Comparison of ENCODE assay signal across 19 cellular contexts in genomic region chr9:128242124-128242523, GRCh38. TPM values are rescaled to one million over a fixed set of nuclear protein-coding genes. Genes with fewer than 3 reads are reported as not detected.
DNase-seq lines count a peak whose midpoint lies in the region; ATAC-seq, FAIRE-seq and TF ChIP-seq lines count a peak whose summit lies in the region.
"Had no signal": no experiment of that assay in that cellular context is flagged by ENCODE, and none has a peak within 500 bp of the region (broad histone marks: within the 10 kb centered on the region; RNA-seq: fewer than 3 reads in every experiment).

No MANE protein-coding gene starts in this region.

- H4K91ac ChIP-seq in mesenchymal stem cell (ENCODE audit: low read length): no peak overlapping the region

- H3K9ac ChIP-seq in HepG2 (ENCODE audit: insufficient read depth, low read depth, low read length): no peak overlapping the region
- H3K9ac ChIP-seq in mesenchymal stem cell (ENCODE audit: low read length): peak overlapping the region; percentile 19
- H3K9ac ChIP-seq in skeletal muscle tissue (ENCODE audit: low read depth in 1 of 3, low read length in 3 of 3): no peak overlapping the region

- no peak overlapping the region for H2BK15ac ChIP-seq in mesenchymal stem cell (ENCODE audit: low read depth, poor library complexity, severe bottlenecking)

- H3K36me3 ChIP-seq in HepG2 (replicated peaks in 1 of 2; ENCODE audit: control insufficient read depth in 1 of 2, insufficient read depth in 2 of 2, low read length in 2 of 2) (no peaks in the 10 kb centered on the region), right lobe of liver (no peaks in the 10 kb centered on the region), mesenchymal stem cell (ENCODE audit: control insufficient read depth in 1 of 2, insufficient read depth in 2 of 2, low read depth in 1 of 2, low read length in 2 of 2) (peaks cover 23 to 51% of the 10 kb centered on the region in 2 experiments), skeletal muscle tissue (ENCODE audit: control insufficient read depth in 3 of 3, insufficient read depth in 3 of 3, low read length in 3 of 3) (no peaks in the 10 kb centered on the region)
- H3K36me3 ChIP-seq: MG63 had no signal

- in situ Hi-C loops in HepG2 (cut with HindIII; ENCODE audit: extremely low pct_ligation_motif_present, low pct_unique_long_range_greater_than_20kb): no loop called here

- no peak for TF ChIP-seq RAD21 in HepG2 (CRISPR knock-in tag; IDR thresholded peaks at IDR 0.05)

- H4K20me1 ChIP-seq in HepG2 (ENCODE audit: insufficient read depth, low read length): no peaks in the 10 kb centered on the region

- intact Hi-C loops in HepG2 (cut with micrococcal nuclease; ENCODE audit: unreplicated experiment): no loop called here
- intact Hi-C loops in right lobe of liver (cut with DNase I): no loop called here

- H3K4me2 ChIP-seq in HepG2 (ENCODE audit: low read depth, low read length) (no peak overlapping the region), mesenchymal stem cell (ENCODE audit: low read length, poor library complexity, severe bottlenecking) (no peak overlapping the region)
- H3K4me2 ChIP-seq: GM23338, PC-9 had no signal

- POLR2A ChIA-PET in HepG2 (lab: Yijun Ruan, JAX): interaction anchor here (1.6 kb wide), 1 partner anchor 33 kb away, joined by 4 read pairs; the partner anchor contains the start of genes GOLGA2 and SWI5

- TF ChIP-seq CTCF in HepG2 (CRISPR knock-in tag; IDR thresholded peaks at IDR 0.05) (no peak), right lobe of liver (IDR thresholded peaks at IDR 0.05) (no peak), foreskin fibroblast (IDR thresholded peaks at IDR 0.05; ENCODE audit: low read depth, low read length) (no peak)

- H2AFZ ChIP-seq in HepG2 (ENCODE audit: low read length) (no peak overlapping the region), mesenchymal stem cell (ENCODE audit: low read depth, low read length) (no peak overlapping the region)
- H2AFZ ChIP-seq: GM23338, PC-9 had no signal

- no peak overlapping the region for H4K8ac ChIP-seq in mesenchymal stem cell (ENCODE audit: low read length)

- no peak for FAIRE-seq in HepG2 (lab: Jason Lieb, UNC)
- FAIRE-seq: GM12878 had no signal

- H3K18ac ChIP-seq in mesenchymal stem cell (ENCODE audit: low read depth in 1 of 2, low read length in 2 of 2): no peak overlapping the region

- H3K9me3 ChIP-seq in HepG2 (ENCODE audit: low read length): no peaks in the 10 kb centered on the region
- H3K9me3 ChIP-seq in right lobe of liver: no peaks in the 10 kb centered on the region
- no peaks in the 10 kb centered on the region for H3K9me3 ChIP-seq in mesenchymal stem cell (ENCODE audit: control insufficient read depth, low read length)
- H3K9me3 ChIP-seq in skeletal muscle tissue (ENCODE audit: control insufficient read depth in 3 of 3, low read length in 3 of 3): no peaks in the 10 kb centered on the region
- H3K9me3 ChIP-seq: MG63 had no signal

- no peaks in the 10 kb centered on the region for H3K79me2 ChIP-seq in HepG2 (ENCODE audit: insufficient read depth, low read length)

- H3K27ac ChIP-seq in HepG2 (ENCODE audit: extremely low read length, insufficient read depth, low read length) (no peak overlapping the region), right lobe of liver (no peak overlapping the region), mesenchymal stem cell (ENCODE audit: low read length, poor library complexity, severe bottlenecking) (no peak overlapping the region), skeletal muscle tissue (ENCODE audit: low read depth, low read length) (peak overlapping the region; percentile 72)
- H3K27ac ChIP-seq: C4-2B, PC-9 had no signal

- CTCF ChIA-PET in HepG2 (lab: Yijun Ruan, JAX; ENCODE audit: low intra/inter-chr PET ratio, low total read pairs): no interaction called here

- no TSS peak for BruUV-seq in HepG2 (replicated peaks; lab: Mats Ljungman, UMichigan)

- H3K27me3 ChIP-seq in HepG2 (ENCODE audit: control insufficient read depth in 1 of 2, insufficient read depth in 2 of 2, low read length in 2 of 2) (peaks cover 0 to 11% of the 10 kb centered on the region in 2 experiments; a peak in 1 of 5 replicates), right lobe of liver (no peaks in the 10 kb centered on the region), mesenchymal stem cell (ENCODE audit: control insufficient read depth in 1 of 2, insufficient read depth in 1 of 2, low read length in 2 of 2) (no peaks in the 10 kb centered on the region), skeletal muscle tissue (ENCODE audit: control insufficient read depth in 3 of 3, insufficient read depth in 3 of 3, low read length in 3 of 3) (peaks cover 4 to 18% (median 6%) of the 10 kb centered on the region in 3 donors)
- H3K27me3 ChIP-seq: MG63 had no signal

- no peak for DNase-seq in HepG2 (ENCODE audit: low spot score)
- no peak for DNase-seq in right lobe of liver
- no peak for DNase-seq in mesenchymal stem cell
- no peak for DNase-seq in midbrain (lab: John Stamatoyannopoulos, UW)
- no peak for DNase-seq in foreskin fibroblast
- no peak for DNase-seq in HCEC 1CT
- DNase-seq: DMS 273 treated with DMSO at 0.1 percent for 48 hours, GDM1, MG63, NCI-H1092, NCI-H146, NCI-H2081 treated with DMSO at 0.1 percent for 48 hours, NCI-H524, PC-9 had no signal

- ATAC-seq in HepG2 (no peak), right lobe of liver (no peak), GM21619 (IDR thresholded peaks at IDR 0.05; ENCODE audit: unreplicated experiment) (no peak)
- ATAC-seq: GM12878, GM23338 had no signal

- H2BK12ac ChIP-seq in mesenchymal stem cell (ENCODE audit: low read length in 2 of 2): no peak overlapping the region

- no peak overlapping the region for H3K14ac ChIP-seq in mesenchymal stem cell (ENCODE audit: low read length in 2 of 2)

- H2AK5ac ChIP-seq in mesenchymal stem cell (ENCODE audit: low read length, severe bottlenecking): no peak overlapping the region

- H3K4me1 ChIP-seq in HepG2 (ENCODE audit: insufficient read depth, low read length) (peaks cover 37% of the 10 kb centered on the region), right lobe of liver (no peaks in the 10 kb centered on the region), mesenchymal stem cell (ENCODE audit: control insufficient read depth, insufficient read depth, low read depth, low read length) (peaks cover 35% of the 10 kb centered on the region), skeletal muscle tissue (ENCODE audit: control insufficient read depth in 3 of 3, insufficient read depth in 3 of 3, low read length in 3 of 3) (peaks cover 9 to 10% (median 9%) of the 10 kb centered on the region in 3 donors)

- H3K79me1 ChIP-seq in mesenchymal stem cell (replicated peaks; ENCODE audit: low read length, poor library complexity, severe bottlenecking): peaks cover 1% of the 10 kb centered on the region

- 25% methylated on average over 4 of the region's 4 CpGs for WGBS in HepG2 (ENCODE audit: low lambda C conversion rate)
- WGBS in right lobe of liver (ENCODE audit: insufficient coverage, low coverage, low lambda C conversion rate, missing lambda C conversion rate): 88% methylated on average over 2 of the region's 4 CpGs
- 94% methylated on average over 3 of the region's 4 CpGs for WGBS in mesenchymal stem cell

- H2BK120ac ChIP-seq in mesenchymal stem cell (ENCODE audit: low read depth, low read length): no peak overlapping the region

- no peak overlapping the region for H3K4ac ChIP-seq in mesenchymal stem cell (ENCODE audit: low read depth in 1 of 2, low read length in 2 of 2)

- H2BK5ac ChIP-seq in mesenchymal stem cell (ENCODE audit: low read depth, low read length, poor library complexity, severe bottlenecking): no peak overlapping the region

- no peak for TF ChIP-seq POLR2A in HepG2 (IDR thresholded peaks at IDR 0.05; ENCODE audit: insufficient read depth in 1 of 2, low read depth in 2 of 2, low read length in 2 of 2)
- TF ChIP-seq POLR2A in right lobe of liver (IDR thresholded peaks at IDR 0.05): no peak

- TF ChIP-seq EP300 in HepG2 (IDR thresholded peaks at IDR 0.05; ENCODE audit: low read depth in 2 of 2, low read length in 2 of 2) (no peak), HepG2 (CRISPR knock-in tag; IDR thresholded peaks at IDR 0.05; ENCODE audit: borderline replicate concordance) (no peak)

- no peak overlapping the region for H3K4me3 ChIP-seq in HepG2 (replicated peaks in 1 of 3; ENCODE audit: insufficient read depth in 1 of 3, low read depth in 2 of 3, low read length in 3 of 3)
- H3K4me3 ChIP-seq in right lobe of liver: no peak overlapping the region
- H3K4me3 ChIP-seq in mesenchymal stem cell (ENCODE audit: insufficient read depth in 1 of 2, low read depth in 1 of 2, low read length in 2 of 2): no peak overlapping the region
- no peak overlapping the region for H3K4me3 ChIP-seq in skeletal muscle tissue (ENCODE audit: low read length in 3 of 3)
- no peak overlapping the region for H3K4me3 ChIP-seq in foreskin fibroblast (ENCODE audit: low read depth in 1 of 2, low read length in 2 of 2)
- H3K4me3 ChIP-seq: GM12878, GM23338, MG63, PC-9 had no signal

- no peak overlapping the region for H3K23ac ChIP-seq in mesenchymal stem cell (ENCODE audit: low read length in 2 of 2)

RNA-seq across cellular contexts. Expression of gene GOLGA2, which starts 33.7 kb away (rescaled TPM):
- 35.4 and 45.8 TPM in 2 replicates for total RNA-seq in HepG2 (2016; rRNA removed; fragmentation: Illumina TruSeq; extraction: Trizol)
- 6.4 and 8.4 TPM in 2 replicates for total RNA-seq in HepG2 (2016; cell fraction: cytosol; rRNA removed; fragmentation: Illumina TruSeq; extraction: Trizol; ENCODE audit: low read depth)
- total RNA-seq in HepG2 (2016; cell fraction: insoluble cytoplasmic fraction; rRNA removed; fragmentation: Illumina TruSeq; extraction: Trizol): 31.1 and 49.9 TPM in 2 replicates
- 10.9 and 13.1 TPM in 2 replicates for total RNA-seq in HepG2 (2016; cell fraction: membrane; rRNA removed; fragmentation: Illumina TruSeq; extraction: Trizol)
- total RNA-seq in HepG2 (2016; cell fraction: nucleus; rRNA removed; fragmentation: Illumina TruSeq; extraction: Trizol): 42.8 and 46.0 TPM in 2 replicates
- polyA plus RNA-seq in HepG2 (2011; rRNA removed): 43.0 and 45.3 TPM in 2 replicates
- 21.2 and 23.8 TPM in 2 replicates for polyA plus RNA-seq in HepG2 (2011; cell fraction: cytosol; rRNA removed)
- polyA plus RNA-seq in HepG2 (2011; cell fraction: nucleus; rRNA removed): 61.8 and 75.6 TPM in 2 replicates
- polyA plus RNA-seq in HepG2 (2012): 38.1 and 47.2 TPM in 2 replicates
- polyA plus RNA-seq in HepG2 (2016; cell fraction: cytosol; fragmentation: Illumina TruSeq; extraction: Trizol; ENCODE audit: low read depth): 2.0 and 2.7 TPM in 2 replicates
- 30.5 and 39.7 TPM in 2 replicates for polyA plus RNA-seq in HepG2 (2016; cell fraction: insoluble cytoplasmic fraction; fragmentation: Illumina TruSeq; extraction: Trizol; ENCODE audit: low read depth)
- polyA plus RNA-seq in HepG2 (2016; cell fraction: membrane; fragmentation: Illumina TruSeq; extraction: Trizol; ENCODE audit: low read depth): 4.6 and 5.4 TPM in 2 replicates
- 113 and 115 TPM in 2 replicates for polyA plus RNA-seq in HepG2 (2016; cell fraction: nucleus; fragmentation: Illumina TruSeq; extraction: Trizol; ENCODE audit: insufficient read depth, low read depth)
- polyA minus RNA-seq in HepG2 (2011; rRNA and poly(A)+ RNA removed; ENCODE audit: low replicate concordance): 35.4 and 37.7 TPM in 2 replicates
- polyA minus RNA-seq in HepG2 (2011; cell fraction: cytosol; rRNA and poly(A)+ RNA removed): 20.2 and 23.6 TPM in 2 replicates
- polyA minus RNA-seq in HepG2 (2011; cell fraction: nucleus; rRNA and poly(A)+ RNA removed): 62.4 and 64.2 TPM in 2 replicates
- 10 to 100 TPM; 25.0 to 53.0 (median 35.5) TPM for total RNA-seq in right lobe of liver
- polyA plus RNA-seq in mesenchymal stem cell (2013, experiment 1 of 2): 109 TPM
- 102 TPM for polyA plus RNA-seq in mesenchymal stem cell (2013, experiment 2 of 2)
- 85.1 TPM for total RNA-seq in skeletal muscle tissue

RNA-seq across cellular contexts. Expression of gene SWI5, which starts 34.0 kb away (rescaled TPM):
- total RNA-seq in HepG2 (2016; rRNA removed; fragmentation: Illumina TruSeq; extraction: Trizol) (39.2 and 46.5 TPM in 2 replicates), right lobe of liver (10 to 100 TPM; 10.8 to 17.3 (median 14.3) TPM), skeletal muscle tissue (17.7 TPM)
- 10.4 and 11.6 TPM in 2 replicates for total RNA-seq in HepG2 (2016; cell fraction: cytosol; rRNA removed; fragmentation: Illumina TruSeq; extraction: Trizol; ENCODE audit: low read depth)
- 42.5 and 47.8 TPM in 2 replicates for total RNA-seq in HepG2 (2016; cell fraction: insoluble cytoplasmic fraction; rRNA removed; fragmentation: Illumina TruSeq; extraction: Trizol)
- total RNA-seq in HepG2 (2016; cell fraction: membrane; rRNA removed; fragmentation: Illumina TruSeq; extraction: Trizol): 25.1 and 25.9 TPM in 2 replicates
- 15.1 and 18.1 TPM in 2 replicates for total RNA-seq in HepG2 (2016; cell fraction: nucleus; rRNA removed; fragmentation: Illumina TruSeq; extraction: Trizol)
- polyA plus RNA-seq in HepG2 (2011; rRNA removed): 41.0 and 48.7 TPM in 2 replicates
- polyA plus RNA-seq in HepG2 (2011; cell fraction: cytosol; rRNA removed): 45.9 and 57.9 TPM in 2 replicates
- 18.6 and 19.1 TPM in 2 replicates for polyA plus RNA-seq in HepG2 (2011; cell fraction: nucleus; rRNA removed)
- 22.3 and 22.7 TPM in 2 replicates for polyA plus RNA-seq in HepG2 (2012)
- polyA plus RNA-seq in HepG2 (2016; cell fraction: cytosol; fragmentation: Illumina TruSeq; extraction: Trizol; ENCODE audit: low read depth): 16.0 and 21.0 TPM in 2 replicates
- polyA plus RNA-seq in HepG2 (2016; cell fraction: insoluble cytoplasmic fraction; fragmentation: Illumina TruSeq; extraction: Trizol; ENCODE audit: low read depth): 58.7 and 61.9 TPM in 2 replicates
- 28.9 and 29.7 TPM in 2 replicates for polyA plus RNA-seq in HepG2 (2016; cell fraction: membrane; fragmentation: Illumina TruSeq; extraction: Trizol; ENCODE audit: low read depth)
- polyA plus RNA-seq in HepG2 (2016; cell fraction: nucleus; fragmentation: Illumina TruSeq; extraction: Trizol; ENCODE audit: insufficient read depth, low read depth): 30.7 and 35.4 TPM in 2 replicates
- polyA minus RNA-seq in HepG2 (2011; rRNA and poly(A)+ RNA removed; ENCODE audit: low replicate concordance): 15.4 and 63.7 TPM in 2 replicates
- 4.9 and 5.7 TPM in 2 replicates for polyA minus RNA-seq in HepG2 (2011; cell fraction: cytosol; rRNA and poly(A)+ RNA removed)
- 6.8 and 9.6 TPM in 2 replicates for polyA minus RNA-seq in HepG2 (2011; cell fraction: nucleus; rRNA and poly(A)+ RNA removed)
- polyA plus RNA-seq in mesenchymal stem cell (2013, experiment 1 of 2): 35.0 TPM
- polyA plus RNA-seq in mesenchymal stem cell (2013, experiment 2 of 2): 33.3 TPM

RNA-seq across cellular contexts. Expression of gene DNM1, which starts 38.9 kb away (rescaled TPM):
- total RNA-seq in HepG2 (2016; rRNA removed; fragmentation: Illumina TruSeq; extraction: Trizol): 0.13 and 0.15 TPM in 2 replicates
- total RNA-seq in HepG2 (2016; cell fraction: cytosol; rRNA removed; fragmentation: Illumina TruSeq; extraction: Trizol; ENCODE audit: low read depth): 0.10 TPM in 1 of 2 replicates, not detected in the other
- 0.15 TPM in 1 of 2 replicates, not detected in the other for total RNA-seq in HepG2 (2016; cell fraction: insoluble cytoplasmic fraction; rRNA removed; fragmentation: Illumina TruSeq; extraction: Trizol)
- total RNA-seq in HepG2 (2016; cell fraction: membrane; rRNA removed; fragmentation: Illumina TruSeq; extraction: Trizol): 0.21 TPM in 1 of 2 replicates, not detected in the other
- total RNA-seq in HepG2 (2016; cell fraction: nucleus; rRNA removed; fragmentation: Illumina TruSeq; extraction: Trizol): 0.22 and 0.38 TPM in 2 replicates
- polyA plus RNA-seq in HepG2 (2011; rRNA removed): 0.58 and 0.91 TPM in 2 replicates
- polyA plus RNA-seq in HepG2 (2011; cell fraction: cytosol; rRNA removed): 0.10 and 0.23 TPM in 2 replicates
- 5.5 and 6.4 TPM in 2 replicates for polyA plus RNA-seq in HepG2 (2011; cell fraction: nucleus; rRNA removed)
- polyA plus RNA-seq in HepG2 (2012): 1.1 and 1.8 TPM in 2 replicates
- polyA plus RNA-seq in HepG2 (2016; cell fraction: cytosol; fragmentation: Illumina TruSeq; extraction: Trizol; ENCODE audit: low read depth): 0.06 and 2.2 TPM in 2 replicates
- 0.17 and 0.45 TPM in 2 replicates for polyA plus RNA-seq in HepG2 (2016; cell fraction: insoluble cytoplasmic fraction; fragmentation: Illumina TruSeq; extraction: Trizol; ENCODE audit: low read depth)
- polyA plus RNA-seq in HepG2 (2016; cell fraction: membrane; fragmentation: Illumina TruSeq; extraction: Trizol; ENCODE audit: low read depth): 0.13 TPM in 1 of 2 replicates, not detected in the other
- 0.47 and 1.9 TPM in 2 replicates for polyA plus RNA-seq in HepG2 (2016; cell fraction: nucleus; fragmentation: Illumina TruSeq; extraction: Trizol; ENCODE audit: insufficient read depth, low read depth)
- polyA minus RNA-seq in HepG2 (2011; rRNA and poly(A)+ RNA removed; ENCODE audit: low replicate concordance): 2.0 and 4.0 TPM in 2 replicates
- 0.69 TPM in 1 of 2 replicates, not detected in the other for polyA minus RNA-seq in HepG2 (2011; cell fraction: cytosol; rRNA and poly(A)+ RNA removed)
- polyA minus RNA-seq in HepG2 (2011; cell fraction: nucleus; rRNA and poly(A)+ RNA removed): 5.0 and 6.2 TPM in 2 replicates
- total RNA-seq in right lobe of liver: 1 to 10 TPM in 4 of 6 experiments, under 1 TPM in 2; 0.43 to 3.1 (median 1.8) TPM
- 5.9 TPM for polyA plus RNA-seq in mesenchymal stem cell (2013, experiment 1 of 2)
- 5.2 TPM for polyA plus RNA-seq in mesenchymal stem cell (2013, experiment 2 of 2)
- 20.4 TPM for total RNA-seq in skeletal muscle tissue

RNA-seq across cellular contexts. Expression of gene CIZ1, which starts 50.8 kb away (rescaled TPM):
- 25.8 and 30.6 TPM in 2 replicates for total RNA-seq in HepG2 (2016; rRNA removed; fragmentation: Illumina TruSeq; extraction: Trizol)
- 36.1 and 38.7 TPM in 2 replicates for total RNA-seq in HepG2 (2016; cell fraction: cytosol; rRNA removed; fragmentation: Illumina TruSeq; extraction: Trizol; ENCODE audit: low read depth)
- total RNA-seq in HepG2 (2016; cell fraction: insoluble cytoplasmic fraction; rRNA removed; fragmentation: Illumina TruSeq; extraction: Trizol): 18.6 and 29.5 TPM in 2 replicates
- 57.5 and 63.8 TPM in 2 replicates for total RNA-seq in HepG2 (2016; cell fraction: membrane; rRNA removed; fragmentation: Illumina TruSeq; extraction: Trizol)
- 29.5 and 33.7 TPM in 2 replicates for total RNA-seq in HepG2 (2016; cell fraction: nucleus; rRNA removed; fragmentation: Illumina TruSeq; extraction: Trizol)
- polyA plus RNA-seq in HepG2 (2011; rRNA removed): 50.3 and 54.7 TPM in 2 replicates
- 20.5 and 28.3 TPM in 2 replicates for polyA plus RNA-seq in HepG2 (2011; cell fraction: cytosol; rRNA removed)
- 114 and 121 TPM in 2 replicates for polyA plus RNA-seq in HepG2 (2011; cell fraction: nucleus; rRNA removed)
- 52.9 and 73.1 TPM in 2 replicates for polyA plus RNA-seq in HepG2 (2012)
- 70.7 and 77.7 TPM in 2 replicates for polyA plus RNA-seq in HepG2 (2016; cell fraction: cytosol; fragmentation: Illumina TruSeq; extraction: Trizol; ENCODE audit: low read depth)
- 39.9 and 54.4 TPM in 2 replicates for polyA plus RNA-seq in HepG2 (2016; cell fraction: insoluble cytoplasmic fraction; fragmentation: Illumina TruSeq; extraction: Trizol; ENCODE audit: low read depth)
- polyA plus RNA-seq in HepG2 (2016; cell fraction: membrane; fragmentation: Illumina TruSeq; extraction: Trizol; ENCODE audit: low read depth): 97.4 and 105 TPM in 2 replicates
- 115 and 119 TPM in 2 replicates for polyA plus RNA-seq in HepG2 (2016; cell fraction: nucleus; fragmentation: Illumina TruSeq; extraction: Trizol; ENCODE audit: insufficient read depth, low read depth)
- polyA minus RNA-seq in HepG2 (2011; rRNA and poly(A)+ RNA removed; ENCODE audit: low replicate concordance): 51.1 and 193 TPM in 2 replicates
- polyA minus RNA-seq in HepG2 (2011; cell fraction: cytosol; rRNA and poly(A)+ RNA removed): 20.0 and 26.1 TPM in 2 replicates
- 18.0 and 23.8 TPM in 2 replicates for polyA minus RNA-seq in HepG2 (2011; cell fraction: nucleus; rRNA and poly(A)+ RNA removed)
- total RNA-seq in right lobe of liver: 10 to 100 TPM; 15.9 to 33.5 (median 24.0) TPM
- polyA plus RNA-seq in mesenchymal stem cell (2013, experiment 1 of 2): 148 TPM
- polyA plus RNA-seq in mesenchymal stem cell (2013, experiment 2 of 2): 145 TPM
- total RNA-seq in skeletal muscle tissue: 12.0 TPM
